ENCODE assay signal across 8 cellular contexts in genomic region chr9:17462869-17463464, GRCh38.
DNase-seq lines count a peak whose midpoint lies in the region; ATAC-seq and TF ChIP-seq lines count a peak whose summit lies in the region.

No MANE protein-coding gene starts in this region.

- H2AFZ ChIP-seq in neural cell (ENCODE audit: low read depth, low read length): no peak overlapping the region

- no peaks in the 10 kb centered on the region for H3K9me3 ChIP-seq in neural cell (ENCODE audit: low read length)

- TF ChIP-seq RAD21 in neural cell (conservative IDR thresholded peaks at IDR 0.05): peak; percentile 94

- H3K4me2 ChIP-seq in neural cell (ENCODE audit: low read length): no peak overlapping the region

- H3K36me3 ChIP-seq in neural cell (ENCODE audit: insufficient read depth, low read length): no peaks in the 10 kb centered on the region

- no peaks in the 10 kb centered on the region for H3K79me2 ChIP-seq in neural cell (replicated peaks; ENCODE audit: insufficient read depth, low read length)

- no peak overlapping the region for H3K9ac ChIP-seq in neural cell (ENCODE audit: low read length)

- H3F3A ChIP-seq in neural cell (ENCODE audit: insufficient read depth, low read length, poor library complexity, severe bottlenecking): no peaks in the 10 kb centered on the region

- peak; percentile 83 for TF ChIP-seq CTCF in neural cell (IDR thresholded peaks at IDR 0.05; ENCODE audit: poor library complexity, severe bottlenecking)

- no peaks in the 10 kb centered on the region for H4K20me1 ChIP-seq in neural cell (ENCODE audit: insufficient read depth)

- no peak for TF ChIP-seq EP300 in neural cell (conservative IDR thresholded peaks at IDR 0.05; ENCODE audit: poor library complexity, severe bottlenecking)

- ATAC-seq in GM18909 (IDR thresholded peaks at IDR 0.05; ENCODE audit: poor library complexity, unreplicated experiment) (peak; percentile 73), HG02610 (IDR thresholded peaks at IDR 0.05; ENCODE audit: unreplicated experiment) (no peak), HG03139 (IDR thresholded peaks at IDR 0.05; ENCODE audit: unreplicated experiment) (no peak)

- H3K27ac ChIP-seq in neural cell (ENCODE audit: low read length): no peak overlapping the region

- no peaks in the 10 kb centered on the region for H3K27me3 ChIP-seq in neural cell (ENCODE audit: insufficient read depth, low read depth, low read length)

- H3K9me2 ChIP-seq in neural cell (ENCODE audit: insufficient read depth, low read length): no peaks in the 10 kb centered on the region

- no peak overlapping the region for H3K4me3 ChIP-seq in neural cell (ENCODE audit: low read length)

- DNase-seq in DMS53 (lab: John Stamatoyannopoulos, UW) (peak; percentile 73), Kasumi-1 (lab: John Stamatoyannopoulos, UW) (peak; percentile 31 to 37), RKO (ENCODE audit: low spot score) (peak; percentile 78), epidermal melanocyte (ENCODE audit: insufficient read length, low spot score) (peak; percentile 27)

TF ChIP-seq in neural cell, 6 proteins besides CTCF, POLR2A, EP300 and RAD21:
- TF ChIP-seq SMC3 (conservative IDR thresholded peaks at IDR 0.05; ENCODE audit: poor library complexity): peak; percentile 93
- TF ChIP-seq TAF1 (IDR thresholded peaks at IDR 0.05; ENCODE audit: low read depth): no peak

Comparison
In these comparisons a context has a peak if more than half of its experiments do, and no peak if none do; other contexts are left out.
1. DNase-seq: peak in every context shown above with its lines; median percentile 78 in RKO; 73 in DMS53; 34 in Kasumi-1; 27 in epidermal melanocyte.